ENCODE assay signal across 9 cellular contexts in the genomic region with DNA sequence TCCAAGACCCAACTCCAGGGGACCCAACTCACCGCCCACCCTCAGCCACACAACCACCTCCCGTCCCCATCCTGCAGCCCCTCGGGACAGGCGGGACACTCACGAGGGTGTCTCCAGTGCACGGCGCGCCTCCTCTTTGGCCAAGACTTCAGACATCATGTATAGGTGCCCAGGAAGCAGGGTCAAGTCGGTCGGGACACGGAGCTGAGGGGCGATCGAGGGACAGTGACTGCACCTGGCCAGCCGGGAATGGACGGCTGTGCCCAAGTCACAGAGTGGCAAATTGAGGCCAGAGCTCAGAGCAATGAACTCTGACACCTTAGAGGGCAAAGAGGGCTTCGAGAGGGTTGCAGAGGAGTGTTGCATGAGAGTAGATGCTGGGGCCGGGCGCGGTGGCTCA. TPM values are rescaled to one million over a fixed set of nuclear protein-coding genes. Genes with fewer than 3 reads are reported as not detected.
DNase-seq lines count a peak whose midpoint lies in the region; ATAC-seq, FAIRE-seq and TF ChIP-seq lines count a peak whose summit lies in the region.
"Had no signal": no experiment of that assay in that cellular context is flagged by ENCODE, and none has a peak within 500 bp of the region (broad histone marks: within the 10 kb centered on the region; RNA-seq: fewer than 3 reads in every experiment).

No MANE protein-coding gene starts in this region.

- H3K27me3 Mint-ChIP-seq in stimulated activated naive CD8-positive, alpha-beta T cell treated with anti-CD3 and anti-CD28 coated beads, Interleukin-15, amount 100 ng/mL, for 72 hours: peaks cover 7% of the 10 kb centered on the region

- TF ChIP-seq POLR2A in HepG2 (IDR thresholded peaks at IDR 0.05; ENCODE audit: insufficient read depth in 1 of 2, low read depth in 2 of 2, low read length in 2 of 2) (no peak), right lobe of liver (IDR thresholded peaks at IDR 0.05) (no peak)

- peaks cover 8 to 10% of the 10 kb centered on the region in 2 donors for H3K9me3 Mint-ChIP-seq in stimulated activated naive CD8-positive, alpha-beta T cell treated with anti-CD3 and anti-CD28 coated beads, Interleukin-15, amount 100 ng/mL, for 72 hours
- H3K9me3 Mint-ChIP-seq: nephron progenitor cell had no signal

- no peaks in the 10 kb centered on the region for H3K9me3 ChIP-seq in HepG2 (ENCODE audit: low read length)
- no peaks in the 10 kb centered on the region for H3K9me3 ChIP-seq in right lobe of liver

- H2AFZ ChIP-seq in HepG2 (ENCODE audit: low read length): no peak overlapping the region

- intact Hi-C loops in HepG2 (cut with micrococcal nuclease; ENCODE audit: unreplicated experiment) (no loop called here), right lobe of liver (cut with DNase I) (loop anchor here in 1 of 2 donors (10.0 kb wide), 1 partner anchor 65 kb away; no protein-coding TSS in a partner anchor)

- no peaks in the 10 kb centered on the region for H3K4me1 ChIP-seq in HepG2 (ENCODE audit: insufficient read depth, low read length)
- H3K4me1 ChIP-seq in right lobe of liver: no peaks in the 10 kb centered on the region

- no peak for TF ChIP-seq RAD21 in HepG2 (CRISPR knock-in tag; IDR thresholded peaks at IDR 0.05)

- FAIRE-seq in HepG2 (lab: Jason Lieb, UNC): no peak

- CTCF ChIA-PET in HepG2 (lab: Yijun Ruan, JAX; ENCODE audit: low intra/inter-chr PET ratio, low total read pairs): no interaction called here

- peaks cover 0 to 3% of the 10 kb centered on the region in 2 experiments; a peak in 1 of 5 replicates for H3K36me3 ChIP-seq in HepG2 (replicated peaks in 1 of 2; ENCODE audit: control insufficient read depth in 1 of 2, insufficient read depth in 2 of 2, low read length in 2 of 2)
- peaks cover 0 to 7% (median 0%) of the 10 kb centered on the region in 4 donors for H3K36me3 ChIP-seq in right lobe of liver

- H3K4me2 ChIP-seq in HepG2 (ENCODE audit: low read depth, low read length): no peak overlapping the region

- H3K4me3 ChIP-seq in HepG2 (replicated peaks in 1 of 3; ENCODE audit: insufficient read depth in 1 of 3, low read depth in 2 of 3, low read length in 3 of 3) (no peak overlapping the region), right lobe of liver (no peak overlapping the region)

- no peaks in the 10 kb centered on the region for H3K79me2 ChIP-seq in HepG2 (ENCODE audit: insufficient read depth, low read length)

- DNase-seq in HepG2 (ENCODE audit: low spot score): no peak
- no peak for DNase-seq in right lobe of liver
- DNase-seq in stimulated activated naive CD8-positive, alpha-beta T cell treated with anti-CD3 and anti-CD28 coated beads, Interleukin-15, amount 100 ng/mL, for 72 hours: no peak
- DNase-seq in NCI-H524 (lab: John Stamatoyannopoulos, UW): no peak
- DNase-seq: left ventricle myocardium superior, NCI-H2081 treated with DMSO at 0.1 percent for 48 hours had no signal

- H3K9ac ChIP-seq in HepG2 (ENCODE audit: insufficient read depth, low read depth, low read length): no peak overlapping the region

- BruUV-seq in HepG2 (replicated peaks; lab: Mats Ljungman, UMichigan): no TSS peak

- ATAC-seq in HepG2 (no peak), right lobe of liver (no peak)
- no peak for ATAC-seq in stimulated activated naive CD8-positive, alpha-beta T cell treated with anti-CD3 and anti-CD28 coated beads, Interleukin-15, amount 100 ng/mL, for 72 hours
- ATAC-seq: left ventricle myocardium superior, sciatic nerve had no signal

- WGBS in HepG2 (ENCODE audit: low lambda C conversion rate): 96% methylated on average over 19 of the region's 19 CpGs
- WGBS in right lobe of liver (ENCODE audit: insufficient coverage, low coverage, low lambda C conversion rate, missing lambda C conversion rate): 94% methylated on average over 13 of the region's 19 CpGs

- POLR2A ChIA-PET in HepG2 (lab: Yijun Ruan, JAX): interaction anchor here (3.6 kb wide), 1 partner anchor 13 kb away, joined by 10 read pairs; the partner anchor contains the start of gene MPND

- H3K27me3 ChIP-seq in HepG2 (ENCODE audit: control insufficient read depth in 1 of 2, insufficient read depth in 2 of 2, low read length in 2 of 2) (no peaks in the 10 kb centered on the region), right lobe of liver (no peaks in the 10 kb centered on the region)

- no peak for TF ChIP-seq CTCF in HepG2 (CRISPR knock-in tag; IDR thresholded peaks at IDR 0.05)
- no peak for TF ChIP-seq CTCF in right lobe of liver (IDR thresholded peaks at IDR 0.05)

- no peak overlapping the region for H3K27ac Mint-ChIP-seq in stimulated activated naive CD8-positive, alpha-beta T cell treated with anti-CD3 and anti-CD28 coated beads, Interleukin-15, amount 100 ng/mL, for 72 hours
- H3K27ac Mint-ChIP-seq: nephron progenitor cell had no signal

- no peaks in the 10 kb centered on the region for H4K20me1 ChIP-seq in HepG2 (ENCODE audit: insufficient read depth, low read length)

- in situ Hi-C loops in HepG2 (cut with HindIII; ENCODE audit: extremely low pct_ligation_motif_present, low pct_unique_long_range_greater_than_20kb): no loop called here

- H3K27ac ChIP-seq in HepG2 (ENCODE audit: extremely low read length, insufficient read depth, low read length) (no peak overlapping the region), right lobe of liver (no peak overlapping the region)

- H3K4me3 Mint-ChIP-seq in stimulated activated naive CD8-positive, alpha-beta T cell treated with anti-CD3 and anti-CD28 coated beads, Interleukin-15, amount 100 ng/mL, for 72 hours: peak overlapping the region; percentile 79 to 87

- H3K4me1 Mint-ChIP-seq in stimulated activated naive CD8-positive, alpha-beta T cell treated with anti-CD3 and anti-CD28 coated beads, Interleukin-15, amount 100 ng/mL, for 72 hours: peaks cover 47% of the 10 kb centered on the region

- no peak for TF ChIP-seq EP300 in HepG2 (IDR thresholded peaks at IDR 0.05; ENCODE audit: low read depth in 2 of 2, low read length in 2 of 2)
- no peak for TF ChIP-seq EP300 in HepG2 (CRISPR knock-in tag; IDR thresholded peaks at IDR 0.05; ENCODE audit: borderline replicate concordance)

RNA-seq across cellular contexts. Expression of gene STAP2, which starts 8.8 kb away (rescaled TPM):
- 39.0 and 43.1 TPM in 2 replicates for total RNA-seq in HepG2 (2016; rRNA removed; fragmentation: Illumina TruSeq; extraction: Trizol)
- total RNA-seq in HepG2 (2016; cell fraction: cytosol; rRNA removed; fragmentation: Illumina TruSeq; extraction: Trizol; ENCODE audit: low read depth): 9.7 and 11.5 TPM in 2 replicates
- 42.4 and 43.7 TPM in 2 replicates for total RNA-seq in HepG2 (2016; cell fraction: insoluble cytoplasmic fraction; rRNA removed; fragmentation: Illumina TruSeq; extraction: Trizol)
- total RNA-seq in HepG2 (2016; cell fraction: membrane; rRNA removed; fragmentation: Illumina TruSeq; extraction: Trizol): 14.0 and 15.6 TPM in 2 replicates
- 14.8 and 19.2 TPM in 2 replicates for total RNA-seq in HepG2 (2016; cell fraction: nucleus; rRNA removed; fragmentation: Illumina TruSeq; extraction: Trizol)
- 43.7 and 56.0 TPM in 2 replicates for polyA plus RNA-seq in HepG2 (2011; rRNA removed)
- polyA plus RNA-seq in HepG2 (2011; cell fraction: cytosol; rRNA removed): 51.4 and 52.1 TPM in 2 replicates
- polyA plus RNA-seq in HepG2 (2011; cell fraction: nucleus; rRNA removed): 86.7 and 88.3 TPM in 2 replicates
- 23.6 and 28.4 TPM in 2 replicates for polyA plus RNA-seq in HepG2 (2012)
- 9.7 and 10.2 TPM in 2 replicates for polyA plus RNA-seq in HepG2 (2016; cell fraction: cytosol; fragmentation: Illumina TruSeq; extraction: Trizol; ENCODE audit: low read depth)
- polyA plus RNA-seq in HepG2 (2016; cell fraction: insoluble cytoplasmic fraction; fragmentation: Illumina TruSeq; extraction: Trizol; ENCODE audit: low read depth): 40.0 and 44.1 TPM in 2 replicates
- polyA plus RNA-seq in HepG2 (2016; cell fraction: membrane; fragmentation: Illumina TruSeq; extraction: Trizol; ENCODE audit: low read depth): 14.2 and 14.5 TPM in 2 replicates
- polyA plus RNA-seq in HepG2 (2016; cell fraction: nucleus; fragmentation: Illumina TruSeq; extraction: Trizol; ENCODE audit: insufficient read depth, low read depth): 43.0 and 48.7 TPM in 2 replicates
- 0.07 and 31.4 TPM in 2 replicates for polyA minus RNA-seq in HepG2 (2011; rRNA and poly(A)+ RNA removed; ENCODE audit: low replicate concordance)
- 15.3 and 25.5 TPM in 2 replicates for polyA minus RNA-seq in HepG2 (2011; cell fraction: cytosol; rRNA and poly(A)+ RNA removed)
- 6.3 and 10.3 TPM in 2 replicates for polyA minus RNA-seq in HepG2 (2011; cell fraction: nucleus; rRNA and poly(A)+ RNA removed)
- 10 to 100 TPM; 21.4 to 51.5 (median 43.0) TPM for total RNA-seq in right lobe of liver

RNA-seq across cellular contexts. Expression of gene MPND, which starts 13.5 kb away (rescaled TPM):
- 12.9 and 15.8 TPM in 2 replicates for total RNA-seq in HepG2 (2016; rRNA removed; fragmentation: Illumina TruSeq; extraction: Trizol)
- 16.5 and 20.0 TPM in 2 replicates for total RNA-seq in HepG2 (2016; cell fraction: cytosol; rRNA removed; fragmentation: Illumina TruSeq; extraction: Trizol; ENCODE audit: low read depth)
- 13.8 and 14.3 TPM in 2 replicates for total RNA-seq in HepG2 (2016; cell fraction: insoluble cytoplasmic fraction; rRNA removed; fragmentation: Illumina TruSeq; extraction: Trizol)
- total RNA-seq in HepG2 (2016; cell fraction: membrane; rRNA removed; fragmentation: Illumina TruSeq; extraction: Trizol): 26.2 and 26.3 TPM in 2 replicates
- 9.0 and 14.0 TPM in 2 replicates for total RNA-seq in HepG2 (2016; cell fraction: nucleus; rRNA removed; fragmentation: Illumina TruSeq; extraction: Trizol)
- polyA plus RNA-seq in HepG2 (2011; rRNA removed): 10.8 and 12.5 TPM in 2 replicates
- 9.6 and 14.7 TPM in 2 replicates for polyA plus RNA-seq in HepG2 (2011; cell fraction: cytosol; rRNA removed)
- 11.4 TPM in 2 replicates for polyA plus RNA-seq in HepG2 (2011; cell fraction: nucleus; rRNA removed)
- polyA plus RNA-seq in HepG2 (2012): 9.9 and 11.7 TPM in 2 replicates
- polyA plus RNA-seq in HepG2 (2016; cell fraction: cytosol; fragmentation: Illumina TruSeq; extraction: Trizol; ENCODE audit: low read depth): 26.1 and 31.1 TPM in 2 replicates
- 16.6 and 21.7 TPM in 2 replicates for polyA plus RNA-seq in HepG2 (2016; cell fraction: insoluble cytoplasmic fraction; fragmentation: Illumina TruSeq; extraction: Trizol; ENCODE audit: low read depth)
- polyA plus RNA-seq in HepG2 (2016; cell fraction: membrane; fragmentation: Illumina TruSeq; extraction: Trizol; ENCODE audit: low read depth): 33.3 and 33.5 TPM in 2 replicates
- 16.7 and 20.2 TPM in 2 replicates for polyA plus RNA-seq in HepG2 (2016; cell fraction: nucleus; fragmentation: Illumina TruSeq; extraction: Trizol; ENCODE audit: insufficient read depth, low read depth)
- polyA minus RNA-seq in HepG2 (2011; rRNA and poly(A)+ RNA removed; ENCODE audit: low replicate concordance): 6.7 and 17.0 TPM in 2 replicates
- 7.6 and 9.1 TPM in 2 replicates for polyA minus RNA-seq in HepG2 (2011; cell fraction: cytosol; rRNA and poly(A)+ RNA removed)
- 6.7 and 7.2 TPM in 2 replicates for polyA minus RNA-seq in HepG2 (2011; cell fraction: nucleus; rRNA and poly(A)+ RNA removed)
- total RNA-seq in right lobe of liver: 10 to 100 TPM in 5 of 6 experiments, 1 to 10 TPM in 1; 6.4 to 21.7 (median 19.6) TPM

RNA-seq across cellular contexts. Expression of gene FSD1, which starts 25.5 kb away (rescaled TPM):
- total RNA-seq in HepG2 (2016; rRNA removed; fragmentation: Illumina TruSeq; extraction: Trizol) (0.29 TPM in 1 of 2 replicates, not detected in the other), right lobe of liver (1 to 10 TPM in 1 of 6 experiments, under 1 TPM in 3, not detected in 2; 0.19 to 2.2 (median 0.52) TPM)
- total RNA-seq in HepG2 (2016; cell fraction: cytosol; rRNA removed; fragmentation: Illumina TruSeq; extraction: Trizol; ENCODE audit: low read depth): 0.18 TPM in 1 of 2 replicates, not detected in the other
- total RNA-seq in HepG2 (2016; cell fraction: insoluble cytoplasmic fraction; rRNA removed; fragmentation: Illumina TruSeq; extraction: Trizol): 0.22 TPM in 1 of 2 replicates, not detected in the other
- total RNA-seq in HepG2 (2016; cell fraction: membrane; rRNA removed; fragmentation: Illumina TruSeq; extraction: Trizol): 0.12 and 0.45 TPM in 2 replicates
- not detected in 2 replicates for total RNA-seq in HepG2 (2016; cell fraction: nucleus; rRNA removed; fragmentation: Illumina TruSeq; extraction: Trizol)
- polyA plus RNA-seq in HepG2 (2011; rRNA removed): 0.66 and 1.4 TPM in 2 replicates
- polyA plus RNA-seq in HepG2 (2011; cell fraction: cytosol; rRNA removed): 0.81 and 1.2 TPM in 2 replicates
- polyA plus RNA-seq in HepG2 (2011; cell fraction: nucleus; rRNA removed): 1.8 and 2.7 TPM in 2 replicates
- 0.82 and 1.7 TPM in 2 replicates for polyA plus RNA-seq in HepG2 (2012)
- 0.24 and 0.59 TPM in 2 replicates for polyA plus RNA-seq in HepG2 (2016; cell fraction: cytosol; fragmentation: Illumina TruSeq; extraction: Trizol; ENCODE audit: low read depth)
- polyA plus RNA-seq in HepG2 (2016; cell fraction: insoluble cytoplasmic fraction; fragmentation: Illumina TruSeq; extraction: Trizol; ENCODE audit: low read depth): not detected in 2 replicates
- not detected in 2 replicates for polyA plus RNA-seq in HepG2 (2016; cell fraction: membrane; fragmentation: Illumina TruSeq; extraction: Trizol; ENCODE audit: low read depth)
- polyA plus RNA-seq in HepG2 (2016; cell fraction: nucleus; fragmentation: Illumina TruSeq; extraction: Trizol; ENCODE audit: insufficient read depth, low read depth): 0.31 and 0.41 TPM in 2 replicates
- polyA minus RNA-seq in HepG2 (2011; rRNA and poly(A)+ RNA removed; ENCODE audit: low replicate concordance): 0.58 and 1.4 TPM in 2 replicates
- 0.40 TPM in 1 of 2 replicates, not detected in the other for polyA minus RNA-seq in HepG2 (2011; cell fraction: cytosol; rRNA and poly(A)+ RNA removed)
- 0.37 TPM in 1 of 2 replicates, not detected in the other for polyA minus RNA-seq in HepG2 (2011; cell fraction: nucleus; rRNA and poly(A)+ RNA removed)
- total RNA-seq: left ventricle myocardium superior, MCF 10A had no signal

RNA-seq across cellular contexts. Expression of gene TMIGD2, which starts 27.7 kb away (rescaled TPM):
- total RNA-seq in HepG2 (2016; rRNA removed; fragmentation: Illumina TruSeq; extraction: Trizol) (0.11 TPM in 1 of 2 replicates, not detected in the other), right lobe of liver (under 1 TPM in 2 of 6 experiments, not detected in 4; 0.24 to 0.32 TPM)
- 0.62 TPM in 1 of 2 replicates, not detected in the other for total RNA-seq in HepG2 (2016; cell fraction: cytosol; rRNA removed; fragmentation: Illumina TruSeq; extraction: Trizol; ENCODE audit: low read depth)
- total RNA-seq in HepG2 (2016; cell fraction: insoluble cytoplasmic fraction; rRNA removed; fragmentation: Illumina TruSeq; extraction: Trizol): 0.19 TPM in 1 of 2 replicates, not detected in the other
- 0.22 and 0.31 TPM in 2 replicates for total RNA-seq in HepG2 (2016; cell fraction: membrane; rRNA removed; fragmentation: Illumina TruSeq; extraction: Trizol)
- total RNA-seq in HepG2 (2016; cell fraction: nucleus; rRNA removed; fragmentation: Illumina TruSeq; extraction: Trizol): not detected in 2 replicates
- 1.0 and 2.5 TPM in 2 replicates for polyA plus RNA-seq in HepG2 (2011; rRNA removed)
- 1.9 and 2.2 TPM in 2 replicates for polyA plus RNA-seq in HepG2 (2011; cell fraction: cytosol; rRNA removed)
- polyA plus RNA-seq in HepG2 (2011; cell fraction: nucleus; rRNA removed): 0.64 and 1.4 TPM in 2 replicates
- 1.5 and 4.1 TPM in 2 replicates for polyA plus RNA-seq in HepG2 (2012)
- polyA plus RNA-seq in HepG2 (2016; cell fraction: cytosol; fragmentation: Illumina TruSeq; extraction: Trizol; ENCODE audit: low read depth): 0.17 and 0.42 TPM in 2 replicates
- polyA plus RNA-seq in HepG2 (2016; cell fraction: insoluble cytoplasmic fraction; fragmentation: Illumina TruSeq; extraction: Trizol; ENCODE audit: low read depth): not detected in 2 replicates
- 0.15 and 0.16 TPM in 2 replicates for polyA plus RNA-seq in HepG2 (2016; cell fraction: membrane; fragmentation: Illumina TruSeq; extraction: Trizol; ENCODE audit: low read depth)
- not detected in 2 replicates for polyA plus RNA-seq in HepG2 (2016; cell fraction: nucleus; fragmentation: Illumina TruSeq; extraction: Trizol; ENCODE audit: insufficient read depth, low read depth)
- polyA minus RNA-seq in HepG2 (2011; rRNA and poly(A)+ RNA removed; ENCODE audit: low replicate concordance): 0.48 TPM in 1 of 2 replicates, not detected in the other
- 1.3 TPM in 1 of 2 replicates, not detected in the other for polyA minus RNA-seq in HepG2 (2011; cell fraction: cytosol; rRNA and poly(A)+ RNA removed)
- polyA minus RNA-seq in HepG2 (2011; cell fraction: nucleus; rRNA and poly(A)+ RNA removed): 0.62 TPM in 1 of 2 replicates, not detected in the other
- total RNA-seq: left ventricle myocardium superior, MCF 10A had no signal

RNA-seq across cellular contexts. Expression of gene SHD, which starts 50.8 kb away (rescaled TPM):
- total RNA-seq in HepG2 (2016; rRNA removed; fragmentation: Illumina TruSeq; extraction: Trizol) (0.11 TPM in 1 of 2 replicates, not detected in the other), right lobe of liver (1 to 10 TPM; 1.7 to 9.7 (median 6.4) TPM)
- 0.40 TPM in 1 of 2 replicates, not detected in the other for total RNA-seq in HepG2 (2016; cell fraction: cytosol; rRNA removed; fragmentation: Illumina TruSeq; extraction: Trizol; ENCODE audit: low read depth)
- 0.30 TPM in 1 of 2 replicates, not detected in the other for total RNA-seq in HepG2 (2016; cell fraction: insoluble cytoplasmic fraction; rRNA removed; fragmentation: Illumina TruSeq; extraction: Trizol)
- 0.45 and 1.1 TPM in 2 replicates for total RNA-seq in HepG2 (2016; cell fraction: membrane; rRNA removed; fragmentation: Illumina TruSeq; extraction: Trizol)
- total RNA-seq in HepG2 (2016; cell fraction: nucleus; rRNA removed; fragmentation: Illumina TruSeq; extraction: Trizol): not detected in 2 replicates
- 0.20 and 0.42 TPM in 2 replicates for polyA plus RNA-seq in HepG2 (2011; rRNA removed)
- 0.46 TPM in 1 of 2 replicates, not detected in the other for polyA plus RNA-seq in HepG2 (2011; cell fraction: cytosol; rRNA removed)
- polyA plus RNA-seq in HepG2 (2011; cell fraction: nucleus; rRNA removed): 0.48 and 0.61 TPM in 2 replicates
- polyA plus RNA-seq in HepG2 (2012): 0.36 and 0.79 TPM in 2 replicates
- 0.31 and 1.3 TPM in 2 replicates for polyA plus RNA-seq in HepG2 (2016; cell fraction: cytosol; fragmentation: Illumina TruSeq; extraction: Trizol; ENCODE audit: low read depth)
- polyA plus RNA-seq in HepG2 (2016; cell fraction: insoluble cytoplasmic fraction; fragmentation: Illumina TruSeq; extraction: Trizol; ENCODE audit: low read depth): 1.1 TPM in 1 of 2 replicates, not detected in the other
- 0.63 and 0.70 TPM in 2 replicates for polyA plus RNA-seq in HepG2 (2016; cell fraction: membrane; fragmentation: Illumina TruSeq; extraction: Trizol; ENCODE audit: low read depth)
- not detected in 2 replicates for polyA plus RNA-seq in HepG2 (2016; cell fraction: nucleus; fragmentation: Illumina TruSeq; extraction: Trizol; ENCODE audit: insufficient read depth, low read depth)
- polyA minus RNA-seq in HepG2 (2011; rRNA and poly(A)+ RNA removed; ENCODE audit: low replicate concordance): 0.14 TPM in 1 of 2 replicates, not detected in the other
- polyA minus RNA-seq in HepG2 (2011; cell fraction: cytosol; rRNA and poly(A)+ RNA removed): not detected in 2 replicates
- not detected in 2 replicates for polyA minus RNA-seq in HepG2 (2011; cell fraction: nucleus; rRNA and poly(A)+ RNA removed)
- total RNA-seq: left ventricle myocardium superior, MCF 10A, sciatic nerve had no signal
